ENCODE assay signal across 28 cellular contexts in the genomic region with DNA sequence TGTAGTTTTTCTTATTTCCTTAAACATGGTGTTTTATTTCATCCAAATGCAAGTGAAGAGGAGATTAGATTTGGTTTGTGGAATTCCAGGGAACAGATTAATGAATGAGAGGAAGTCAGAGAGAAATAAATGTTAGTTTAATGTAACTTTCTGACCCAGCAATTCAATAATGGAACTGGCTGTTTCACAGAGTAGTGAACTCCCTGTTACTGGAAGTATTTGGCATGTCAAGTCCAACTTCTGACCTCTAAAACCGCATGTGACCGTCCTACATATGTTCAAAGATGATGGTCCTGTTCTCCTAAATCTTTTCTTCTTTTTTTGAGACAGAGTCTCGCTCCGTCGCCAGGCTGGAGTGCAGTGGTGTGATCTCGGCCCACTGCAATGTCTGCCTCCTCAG. TPM values are rescaled to one million over a fixed set of nuclear protein-coding genes. Genes with fewer than 3 reads are reported as not detected.
"Had no signal": no experiment of that assay in that cellular context is flagged by ENCODE, and none has a peak within 500 bp of the region (broad histone marks: within the 10 kb centered on the region; RNA-seq: fewer than 3 reads in every experiment).

No MANE protein-coding gene starts in this region.

- H3K27ac ChIP-seq: brain microvascular endothelial cell, colonic mucosa, esophagus squamous epithelium, gastroesophageal sphincter had no signal

- H3K27me3 Mint-ChIP-seq: activated CD4-positive, alpha-beta memory T cell treated with anti-CD3 and anti-CD28 coated beads, Interleukin-2, amount 10 ng/mL, durations not matched to agents 7 days and 5 days; activated CD4-positive, alpha-beta T cell treated with anti-CD3 and anti-CD28 coated beads, Interleukin-2, amount 10 ng/mL, durations not matched to agents 7 days and 5 days; activated naive CD4-positive, alpha-beta T cell treated with anti-CD3 and anti-CD28 coated beads, Interleukin-2, amount 10 ng/mL, durations not matched to agents 7 days and 5 days; activated naive CD8-positive, alpha-beta T cell treated with anti-CD3 and anti-CD28 coated beads, Interleukin-2, amount 10 ng/mL, durations not matched to agents 7 days and 5 days; activated T-cell treated with anti-CD3 and anti-CD28 coated beads, Interleukin-2, amount 50 U/mL, for 24 hours had no signal

- H3K36me3 Mint-ChIP-seq: activated naive CD4-positive, alpha-beta T cell treated with anti-CD3 and anti-CD28 coated beads, Interleukin-2, amount 10 ng/mL, durations not matched to agents 7 days and 5 days; activated naive CD4-positive, alpha-beta T cell treated with anti-CD3 and anti-CD28 coated beads, Interleukin-2, amount 50 U/mL, for 72 hours; activated naive CD8-positive, alpha-beta T cell treated with anti-CD3 and anti-CD28 coated beads, Interleukin-2, amount 10 ng/mL, durations not matched to agents 7 days and 5 days had no signal

- FAIRE-seq: astrocyte, bronchial epithelial cell had no signal

- H3K27ac Mint-ChIP-seq: activated CD4-positive, alpha-beta memory T cell treated with anti-CD3 and anti-CD28 coated beads, Interleukin-2, amount 10 ng/mL, durations not matched to agents 7 days and 5 days; activated CD4-positive, alpha-beta T cell treated with anti-CD3 and anti-CD28 coated beads, Interleukin-2, amount 10 ng/mL, durations not matched to agents 7 days and 5 days; activated naive CD4-positive, alpha-beta T cell treated with anti-CD3 and anti-CD28 coated beads, Interleukin-2, amount 10 ng/mL, durations not matched to agents 7 days and 5 days; activated naive CD8-positive, alpha-beta T cell treated with anti-CD3 and anti-CD28 coated beads, Interleukin-2, amount 10 ng/mL, durations not matched to agents 7 days and 5 days; activated T-cell treated with anti-CD3 and anti-CD28 coated beads, Interleukin-2, amount 50 U/mL, for 24 hours; activated T-cell treated with anti-CD3 and anti-CD28 coated beads, Interleukin-2, amount 50 U/mL, for 72 hours; WTC11 had no signal

- H3K4me3 Mint-ChIP-seq: activated CD4-positive, alpha-beta memory T cell treated with anti-CD3 and anti-CD28 coated beads, Interleukin-2, amount 10 ng/mL, durations not matched to agents 7 days and 5 days; activated CD4-positive, alpha-beta T cell treated with anti-CD3 and anti-CD28 coated beads, Interleukin-2, amount 10 ng/mL, durations not matched to agents 7 days and 5 days; activated naive CD4-positive, alpha-beta T cell treated with anti-CD3 and anti-CD28 coated beads, Interleukin-2, amount 10 ng/mL, durations not matched to agents 7 days and 5 days; activated naive CD8-positive, alpha-beta T cell treated with anti-CD3 and anti-CD28 coated beads, Interleukin-2, amount 10 ng/mL, durations not matched to agents 7 days and 5 days; activated T-cell treated with anti-CD3 and anti-CD28 coated beads, Interleukin-2, amount 50 U/mL, for 24 hours; activated T-cell treated with anti-CD3 and anti-CD28 coated beads, Interleukin-2, amount 50 U/mL, for 72 hours; WTC11 had no signal

- ATAC-seq: activated naive CD4-positive, alpha-beta T cell treated with anti-CD3 and anti-CD28 coated beads, Interleukin-2, amount 50 U/mL, for 72 hours; activated T-cell treated with anti-CD3 and anti-CD28 coated beads, Interleukin-2, amount 50 U/mL, for 72 hours; gastroesophageal sphincter; WTC11 had no signal

- H3K36me3 ChIP-seq: brain microvascular endothelial cell, colonic mucosa, esophagus squamous epithelium had no signal

- DNase-seq: activated CD4-positive, alpha-beta memory T cell treated with anti-CD3 and anti-CD28 coated beads, Interleukin-2, amount 10 ng/mL, durations not matched to agents 7 days and 5 days; activated CD4-positive, alpha-beta T cell treated with anti-CD3 and anti-CD28 coated beads for 1 hour; activated CD4-positive, alpha-beta T cell treated with anti-CD3 and anti-CD28 coated beads for 4 hours; activated CD4-positive, alpha-beta T cell treated with anti-CD3 and anti-CD28 coated beads, Interleukin-2, amount 10 ng/mL, durations not matched to agents 7 days and 5 days; activated CD4-positive, alpha-beta T cell treated with anti-CD3 and anti-CD28 coated beads, Interleukin-2, amount 50 U/mL, for 4 hours; activated CD8-positive, alpha-beta memory T cell treated with anti-CD3 and anti-CD28 coated beads, Interleukin-2, amount 50 U/mL, for 48 hours; activated gamma-delta T cell; activated naive CD4-positive, alpha-beta T cell; activated naive CD4-positive, alpha-beta T cell treated with anti-CD3 and anti-CD28 coated beads, Interleukin-2, amount 10 ng/mL, durations not matched to agents 7 days and 5 days; activated naive CD8-positive, alpha-beta T cell treated with anti-CD3 and anti-CD28 coated beads, Interleukin-2, amount 10 ng/mL, durations not matched to agents 7 days and 5 days; activated T-cell treated with anti-CD3 and anti-CD28 coated beads for 4 hours; activated T-cell treated with anti-CD3 and anti-CD28 coated beads, Interleukin-2, amount 50 U/mL, for 24 hours; activated T-cell treated with anti-CD3 and anti-CD28 coated beads, Interleukin-2, amount 50 U/mL, for 72 hours; amniotic stem cell; anterior cingulate cortex; brain microvascular endothelial cell; caudate nucleus; colonic mucosa; effector CD8-positive, alpha-beta T cell; erythroblast; esophagus squamous epithelium; foreskin melanocyte; T-helper 2 cell had no signal

- H3K4me1 Mint-ChIP-seq: activated CD4-positive, alpha-beta memory T cell treated with anti-CD3 and anti-CD28 coated beads, Interleukin-2, amount 10 ng/mL, durations not matched to agents 7 days and 5 days; activated CD4-positive, alpha-beta T cell treated with anti-CD3 and anti-CD28 coated beads, Interleukin-2, amount 10 ng/mL, durations not matched to agents 7 days and 5 days; activated naive CD4-positive, alpha-beta T cell treated with anti-CD3 and anti-CD28 coated beads, Interleukin-2, amount 10 ng/mL, durations not matched to agents 7 days and 5 days; activated naive CD8-positive, alpha-beta T cell treated with anti-CD3 and anti-CD28 coated beads, Interleukin-2, amount 10 ng/mL, durations not matched to agents 7 days and 5 days had no signal

- H3K4me3 ChIP-seq: colonic mucosa, esophagus squamous epithelium, gastroesophageal sphincter had no signal

- H3K9me3 Mint-ChIP-seq: activated CD4-positive, alpha-beta T cell treated with anti-CD3 and anti-CD28 coated beads, Interleukin-2, amount 10 ng/mL, durations not matched to agents 7 days and 5 days; activated naive CD4-positive, alpha-beta T cell treated with anti-CD3 and anti-CD28 coated beads, Interleukin-2, amount 50 U/mL, for 72 hours had no signal

- H3K9me3 ChIP-seq: colonic mucosa, esophagus squamous epithelium, gastroesophageal sphincter had no signal

- H3K27me3 ChIP-seq: brain microvascular endothelial cell, colonic mucosa, esophagus squamous epithelium, gastroesophageal sphincter had no signal

- H3K4me1 ChIP-seq: colonic mucosa had no signal

RNA-seq across cellular contexts. Expression of a gene that starts 35.9 kb away (rescaled TPM):
- total RNA-seq: activated CD4-positive, alpha-beta memory T cell treated with anti-CD3 and anti-CD28 coated beads, Interleukin-2, amount 10 ng/mL, durations not matched to agents 7 days and 5 days; activated CD4-positive, alpha-beta T cell treated with anti-CD3 and anti-CD28 coated beads, Interleukin-2, amount 10 ng/mL, durations not matched to agents 7 days and 5 days; activated naive CD4-positive, alpha-beta T cell treated with anti-CD3 and anti-CD28 coated beads, Interleukin-2, amount 50 U/mL, for 72 hours; activated T-cell treated with anti-CD3 and anti-CD28 coated beads, Interleukin-2, amount 50 U/mL, for 72 hours; bronchial epithelial cell had no signal
